ENCODE assay signal across 1 cellular context in the genomic region with DNA sequence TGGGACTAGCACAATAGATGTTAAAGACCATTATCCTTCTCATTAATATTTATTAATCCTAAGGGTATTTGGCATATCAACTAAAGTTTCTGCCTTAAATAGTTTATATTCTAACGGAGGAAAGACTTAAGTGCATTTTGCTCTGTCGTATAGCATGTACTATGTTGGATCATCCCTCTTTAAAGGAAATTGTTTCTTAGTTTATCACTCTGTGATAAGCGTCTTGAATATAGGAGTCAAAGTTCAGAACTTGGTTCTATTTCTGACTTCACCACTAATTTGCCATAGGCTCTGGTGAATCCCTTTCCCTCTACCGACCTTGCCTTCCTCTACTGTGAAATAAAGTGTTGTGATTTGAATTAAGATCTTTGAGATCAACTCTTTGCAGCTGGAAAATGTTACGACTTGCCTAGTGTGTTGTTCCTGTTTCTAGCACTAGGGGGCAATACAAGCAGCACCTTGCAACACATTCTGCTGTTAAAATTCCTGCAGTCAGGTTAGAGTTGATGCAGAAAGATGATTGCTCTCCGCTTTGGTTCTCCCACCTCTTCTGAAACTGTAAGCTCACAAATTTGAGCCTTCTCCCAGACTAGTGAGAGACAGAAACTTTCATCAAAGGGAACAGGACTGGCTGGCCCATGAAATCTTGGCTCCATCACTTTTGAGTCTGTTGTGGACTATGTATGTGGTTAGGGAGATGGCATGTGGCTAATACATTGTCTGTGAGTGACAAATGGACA.
A peak's percentile ranks its signal among the peaks of the same experiment; 100 is the strongest.
TF ChIP-seq lines count a peak whose summit lies in the region.

No MANE protein-coding gene starts in this region.

TF ChIP-seq in GM12878, 131 proteins besides CTCF, POLR2A, EP300 and RAD21 (continued from another document):
- no peak for TF ChIP-seq USF2 (IDR thresholded peaks at IDR 0.05; ENCODE audit: borderline replicate concordance, low read depth, low read length)
- TF ChIP-seq, protein P1, sequence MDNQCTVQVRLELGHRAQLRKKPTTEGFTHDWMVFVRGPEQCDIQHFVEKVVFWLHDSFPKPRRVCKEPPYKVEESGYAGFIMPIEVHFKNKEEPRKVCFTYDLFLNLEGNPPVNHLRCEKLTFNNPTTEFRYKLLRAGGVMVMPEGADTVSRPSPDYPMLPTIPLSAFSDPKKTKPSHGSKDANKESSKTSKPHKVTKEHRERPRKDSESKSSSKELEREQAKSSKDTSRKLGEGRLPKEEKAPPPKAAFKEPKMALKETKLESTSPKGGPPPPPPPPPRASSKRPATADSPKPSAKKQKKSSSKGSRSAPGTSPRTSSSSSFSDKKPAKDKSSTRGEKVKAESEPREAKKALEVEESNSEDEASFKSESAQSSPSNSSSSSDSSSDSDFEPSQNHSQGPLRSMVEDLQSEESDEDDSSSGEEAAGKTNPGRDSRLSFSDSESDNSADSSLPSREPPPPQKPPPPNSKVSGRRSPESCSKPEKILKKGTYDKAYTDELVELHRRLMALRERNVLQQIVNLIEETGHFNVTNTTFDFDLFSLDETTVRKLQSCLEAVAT (IDR thresholded peaks at IDR 0.05) = 0 out of 2 replicates have a peak, but pooled peaks have one; percentile 12
- 0 out of 2 replicates have a peak, but pooled peaks have one; percentile 39 for TF ChIP-seq SMARCA5 (IDR thresholded peaks at IDR 0.05)
- no peak for TF ChIP-seq HDAC2 (IDR thresholded peaks at IDR 0.05)
